In genomic region chr3:104831076-104831475, GRCh38 we compare ENCODE assay signal across 21 cellular contexts.
"Had no signal": no experiment of that assay in that cellular context is flagged by ENCODE, and none has a peak within 500 bp of the region (broad histone marks: within the 10 kb centered on the region; RNA-seq: fewer than 3 reads in every experiment).

No MANE protein-coding gene starts in this region.

- H3K27me3 Mint-ChIP-seq: activated naive CD4-positive, alpha-beta T cell treated with anti-CD3 and anti-CD28 coated beads, Interleukin-2, amount 50 U/mL, for 24 hours; brain; stimulated activated naive CD8-positive, alpha-beta T cell treated with anti-CD3 and anti-CD28 coated beads, Interleukin-15, amount 100 ng/mL, for 72 hours had no signal

- ATAC-seq: foreskin keratinocyte; naive thymus-derived CD8-positive, alpha-beta T cell; pancreas; right cardiac atrium; stimulated activated effector memory CD8-positive, alpha-beta T cell treated with anti-CD3 and anti-CD28 coated beads, Interleukin-12 subunit alpha, Interleukin-12 subunit beta, amount 100 ng/mL, for 72 hours; stimulated activated naive CD8-positive, alpha-beta T cell treated with anti-CD3 and anti-CD28 coated beads, Interleukin-15, amount 100 ng/mL, for 72 hours had no signal

- H3K4me1 Mint-ChIP-seq: activated naive CD4-positive, alpha-beta T cell treated with anti-CD3 and anti-CD28 coated beads, Interleukin-2, amount 50 U/mL, for 24 hours; naive thymus-derived CD8-positive, alpha-beta T cell; stimulated activated effector memory CD8-positive, alpha-beta T cell treated with anti-CD3 and anti-CD28 coated beads, Interleukin-12 subunit alpha, Interleukin-12 subunit beta, amount 100 ng/mL, for 72 hours; stimulated activated naive CD8-positive, alpha-beta T cell treated with anti-CD3 and anti-CD28 coated beads, Interleukin-15, amount 100 ng/mL, for 72 hours had no signal

- H3K4me3 ChIP-seq: colonic mucosa, esophagus muscularis mucosa, lung, pancreas, skin epidermis, tibial artery had no signal

- H3K9me3 Mint-ChIP-seq: activated naive CD4-positive, alpha-beta T cell treated with anti-CD3 and anti-CD28 coated beads, Interleukin-2, amount 50 U/mL, for 24 hours; brain; stimulated activated effector memory CD8-positive, alpha-beta T cell treated with anti-CD3 and anti-CD28 coated beads, Interleukin-12 subunit alpha, Interleukin-12 subunit beta, amount 100 ng/mL, for 72 hours; stimulated activated naive CD8-positive, alpha-beta T cell treated with anti-CD3 and anti-CD28 coated beads, Interleukin-15, amount 100 ng/mL, for 72 hours had no signal

- H3K4me3 Mint-ChIP-seq: activated naive CD4-positive, alpha-beta T cell treated with anti-CD3 and anti-CD28 coated beads, Interleukin-2, amount 50 U/mL, for 24 hours; brain; naive thymus-derived CD8-positive, alpha-beta T cell; stimulated activated effector memory CD8-positive, alpha-beta T cell treated with anti-CD3 and anti-CD28 coated beads, Interleukin-12 subunit alpha, Interleukin-12 subunit beta, amount 100 ng/mL, for 72 hours; stimulated activated naive CD8-positive, alpha-beta T cell treated with anti-CD3 and anti-CD28 coated beads, Interleukin-15, amount 100 ng/mL, for 72 hours had no signal

- H3K27ac Mint-ChIP-seq: activated naive CD4-positive, alpha-beta T cell treated with anti-CD3 and anti-CD28 coated beads, Interleukin-2, amount 50 U/mL, for 24 hours; brain; naive thymus-derived CD8-positive, alpha-beta T cell; stimulated activated effector memory CD8-positive, alpha-beta T cell treated with anti-CD3 and anti-CD28 coated beads, Interleukin-12 subunit alpha, Interleukin-12 subunit beta, amount 100 ng/mL, for 72 hours; stimulated activated naive CD8-positive, alpha-beta T cell treated with anti-CD3 and anti-CD28 coated beads, Interleukin-15, amount 100 ng/mL, for 72 hours had no signal

- DNase-seq: activated CD4-positive, alpha-beta T cell treated with anti-CD3 and anti-CD28 coated beads for 1 hour; activated gamma-delta T cell treated with Interleukin-2 at 50 U/mL for 16 hours; activated T-cell treated with anti-CD3 and anti-CD28 coated beads, Interleukin-2, amount 50 U/mL, for 1 hour; aorta; central memory CD4-positive, alpha-beta T cell; colonic mucosa; foreskin keratinocyte; kidney; naive thymus-derived CD8-positive, alpha-beta T cell; pancreas; right cardiac atrium; stimulated activated CD4-positive, alpha-beta T cell treated with anti-CD3 and anti-CD28 coated beads, Interleukin-2, amount 100 ng/mL, for 24 hours; stimulated activated naive CD8-positive, alpha-beta T cell treated with anti-CD3 and anti-CD28 coated beads, Interleukin-15, amount 100 ng/mL, for 72 hours; T-helper 1 cell; tibial artery had no signal

- H3K36me3 Mint-ChIP-seq: activated naive CD4-positive, alpha-beta T cell treated with anti-CD3 and anti-CD28 coated beads, Interleukin-2, amount 50 U/mL, for 24 hours; brain; naive thymus-derived CD8-positive, alpha-beta T cell; stimulated activated effector memory CD8-positive, alpha-beta T cell treated with anti-CD3 and anti-CD28 coated beads, Interleukin-12 subunit alpha, Interleukin-12 subunit beta, amount 100 ng/mL, for 72 hours had no signal
